9 cellular contexts compared by ENCODE assay signal in the genomic region with DNA sequence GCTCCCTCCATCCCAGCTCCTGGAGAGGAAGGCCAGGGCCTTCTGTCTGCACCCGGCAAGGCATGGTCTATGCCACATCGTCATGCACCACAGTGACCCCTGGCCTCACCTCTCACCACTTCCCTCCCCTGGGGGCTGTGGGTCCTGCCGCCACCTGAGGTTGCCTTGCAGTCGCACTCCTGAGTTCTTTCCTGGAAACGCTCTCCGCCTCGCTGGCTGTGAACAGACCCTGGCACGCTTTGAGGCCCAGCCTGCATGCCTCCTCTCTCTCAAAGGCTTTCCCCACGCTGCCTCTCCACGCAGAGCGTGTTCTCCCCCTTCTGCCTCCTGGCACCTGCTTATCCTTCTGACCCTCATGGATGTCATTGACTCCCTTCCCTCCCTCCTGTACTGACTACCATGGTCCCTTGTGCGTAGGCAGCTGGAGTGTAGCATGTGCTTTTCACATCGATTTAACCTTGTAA. TPM values are rescaled to one million over a fixed set of nuclear protein-coding genes. Genes with fewer than 3 reads are reported as not detected.
DNase-seq lines count a peak whose midpoint lies in the region; ATAC-seq and TF ChIP-seq lines count a peak whose summit lies in the region.
"Had no signal": no experiment of that assay in that cellular context is flagged by ENCODE, and none has a peak within 500 bp of the region (broad histone marks: within the 10 kb centered on the region; RNA-seq: fewer than 3 reads in every experiment).

No MANE protein-coding gene starts in this region.

- peak; percentile 70 for DNase-seq in GM06990 (ENCODE audit: extremely low read depth, insufficient read length)
- DNase-seq in Panc1 (ENCODE audit: low read depth, low spot score): no peak
- DNase-seq in cerebellum (ENCODE audit: low spot score): peak; percentile 48
- peak; percentile 24 for DNase-seq in renal cortical epithelial cell (ENCODE audit: low read depth)
- no peak for DNase-seq in NCI-H2171 treated with DMSO at 0.1 percent for 48 hours (lab: John Stamatoyannopoulos, UW)
- DNase-seq in midbrain (lab: John Stamatoyannopoulos, UW): no peak
- no peak for DNase-seq in GDM1 (lab: John Stamatoyannopoulos, UW)

- in situ Hi-C loops in Panc1 (cut with HindIII; ENCODE audit: low pct_unique_long_range_greater_than_20kb, low sequenced_read_pairs): no loop called here

- H3K27me3 ChIP-seq in GM06990 (replicated peaks; ENCODE audit: control insufficient read depth, insufficient read depth, low read length): no peaks in the 10 kb centered on the region
- H3K27me3 ChIP-seq in Panc1 (ENCODE audit: control insufficient read depth, insufficient read depth, low read length): no peaks in the 10 kb centered on the region

- CTCF ChIA-PET in Panc1 (lab: Charles Lee): no interaction called here

- H3K27ac ChIP-seq in Panc1 (ENCODE audit: low read length): peak overlapping the region; percentile 4; the same call in 1 of the 2 replicates

- H3K9me3 ChIP-seq in Panc1 (ENCODE audit: control insufficient read depth, insufficient read depth, low read depth, low read length): no peaks in the 10 kb centered on the region
- H3K9me3 ChIP-seq: prostate gland had no signal

- peaks cover 70% of the 10 kb centered on the region for H3K4me1 ChIP-seq in Panc1 (ENCODE audit: control insufficient read depth, insufficient read depth, low read length)

- H3K36me3 ChIP-seq in GM06990 (ENCODE audit: control insufficient read depth, insufficient read depth, low read length) (peaks cover 5% of the 10 kb centered on the region), Panc1 (ENCODE audit: control insufficient read depth, insufficient read depth, low read length) (peaks cover 2% of the 10 kb centered on the region; the same call in 1 of the 2 replicates)
- H3K36me3 ChIP-seq: prostate gland had no signal

- TF ChIP-seq CTCF in GM06990 (IDR thresholded peaks at IDR 0.05; ENCODE audit: insufficient read depth, low read length, poor library complexity, severe bottlenecking) (no peak), Panc1 (IDR thresholded peaks at IDR 0.05) (no peak)

- no TSS peak for BruUV-seq in Panc1 (replicated peaks; lab: Mats Ljungman, UMichigan)

- intact Hi-C loops in Panc1 (cut with micrococcal nuclease; ENCODE audit: unreplicated experiment): no loop called here

- H3K4me3 ChIP-seq in GM06990 (replicated peaks; ENCODE audit: low read depth, low read length) (no peak overlapping the region), Panc1 (ENCODE audit: low read depth in 2 of 2, low read length in 2 of 2) (no peak overlapping the region)
- H3K4me3 ChIP-seq: prostate gland had no signal

- peak; percentile 52 for ATAC-seq in Panc1
- ATAC-seq in GM19397 (IDR thresholded peaks at IDR 0.05; ENCODE audit: unreplicated experiment): no peak

- POLR2A ChIA-PET in Panc1 (lab: Charles Lee): no interaction called here

RNA-seq across cellular contexts. Expression of a gene that starts 45.4 kb away (rescaled TPM):
- 279 TPM for total RNA-seq in Panc1 (2021; ENCODE audit: unreplicated experiment)
- polyA plus RNA-seq in Panc1 (2012; ENCODE audit: insufficient read length): 156 TPM
- 73.1 TPM for total RNA-seq in cerebellum
- 49.1 and 112 TPM in 2 replicates for total RNA-seq in renal cortical epithelial cell

Comparison
In these comparisons a context has a peak if more than half of its experiments do, and no peak if none do; other contexts are left out.
1. DNase-seq: peak in GM06990 (single experiment), cerebellum (single experiment) and renal cortical epithelial cell (single experiment); none in Panc1 (single experiment), NCI-H2171 treated with DMSO at 0.1 percent for 48 hours (single experiment), midbrain (single experiment) and GDM1 (single experiment).